ENCODE assay signal across 12 cellular contexts in the genomic region with DNA sequence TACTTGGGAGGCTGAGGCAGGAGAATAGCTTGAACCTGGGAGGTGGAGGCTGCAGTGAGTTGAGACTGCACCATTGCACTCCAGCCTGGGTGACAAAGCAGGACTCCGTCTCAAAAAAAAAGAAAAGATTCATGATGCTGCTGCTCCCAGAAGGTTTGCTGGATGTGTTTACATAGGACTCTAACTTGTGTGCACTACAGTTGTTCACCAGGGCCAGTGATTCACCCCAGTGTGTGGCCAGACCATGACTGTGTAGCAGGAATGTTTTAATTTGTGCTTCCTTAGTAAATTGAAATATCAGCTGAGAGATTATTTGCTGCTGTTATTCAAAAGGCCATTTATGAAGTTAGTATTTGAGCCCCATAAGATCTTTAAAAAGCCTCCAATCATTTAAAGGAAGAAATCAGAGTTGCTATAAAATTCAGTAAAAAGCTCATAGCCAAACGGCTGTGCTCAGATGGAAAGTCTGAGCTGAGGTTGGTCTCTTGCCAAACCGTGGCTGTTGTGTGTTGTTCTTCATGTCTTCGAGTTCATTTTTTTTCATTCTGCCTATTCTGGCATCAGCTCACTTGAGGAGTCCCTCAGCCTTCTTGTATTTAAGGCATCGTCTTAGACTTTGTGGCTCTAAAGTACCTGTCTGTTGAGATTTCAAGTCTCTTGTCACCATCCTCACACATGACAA. TPM values are rescaled to one million over a fixed set of nuclear protein-coding genes. Genes with fewer than 3 reads are reported as not detected.
DNase-seq lines count a peak whose midpoint lies in the region; ATAC-seq, FAIRE-seq and TF ChIP-seq lines count a peak whose summit lies in the region.
"Had no signal": no experiment of that assay in that cellular context is flagged by ENCODE, and none has a peak within 500 bp of the region (broad histone marks: within the 10 kb centered on the region; RNA-seq: fewer than 3 reads in every experiment).

No MANE protein-coding gene starts in this region.

- peak overlapping the region; percentile 22; the same call in 1 of the 2 replicates for H3K27ac ChIP-seq in C4-2B
- H3K27ac ChIP-seq in esophagus muscularis mucosa (replicated peaks in 1 of 4), result peak overlapping the region; percentile 8 to 24 (median 17)

- H3K36me3 ChIP-seq in esophagus muscularis mucosa, result peaks cover 10 to 63% (median 34%) of the 10 kb centered on the region in 4 donors

- no peak for TF ChIP-seq EP300 in esophagus muscularis mucosa (IDR thresholded peaks at IDR 0.05)

- no peak for TF ChIP-seq CTCF in C4-2B (conservative IDR thresholded peaks at IDR 0.05)
- TF ChIP-seq CTCF in esophagus muscularis mucosa (IDR thresholded peaks at IDR 0.05), result no peak
- no peak for TF ChIP-seq CTCF in D721Med (IDR thresholded peaks at IDR 0.05; ENCODE audit: insufficient read depth, missing control alignments)

- no peak for ATAC-seq in GM21619 (IDR thresholded peaks at IDR 0.05; ENCODE audit: unreplicated experiment)

- intact Hi-C loops in esophagus muscularis mucosa (cut with DNase I), result no loop called here
- intact Hi-C loops in posterior cingulate gyrus (cut with DNase I), result no loop called here

- no peaks in the 10 kb centered on the region for H3K27me3 ChIP-seq in esophagus muscularis mucosa

- H3K4me1 ChIP-seq in esophagus muscularis mucosa, result peaks cover 0 to 15% (median 11%) of the 10 kb centered on the region in 4 donors

- H3K4me3 ChIP-seq in esophagus muscularis mucosa, result no peak overlapping the region

- DNase-seq in RCC 7860 (ENCODE audit: low spot score) (peak; percentile 61), esophagus muscularis mucosa (ENCODE audit: extremely low spot score) (no peak), posterior cingulate gyrus (peak in 6 of 10 donors; percentile 21 to 56 (median 32)), D721Med (ENCODE audit: insufficient read length, low spot score) (no peak)
- no peak for DNase-seq in stimulated activated CD4-positive, alpha-beta T cell treated with anti-CD3 and anti-CD28 coated beads, Interleukin-4, amount 100 ng/mL, for 24 hours
- no peak for DNase-seq in activated T-cell treated with anti-CD3 and anti-CD28 coated beads, Interleukin-2, amount 50 U/mL, for 1 hour
- DNase-seq: NCI-H524 treated with DMSO at 0.1 percent for 48 hours; stimulated activated CD4-positive, alpha-beta T cell treated with anti-CD3 and anti-CD28 coated beads, Interleukin-2, amount 100 ng/mL, for 24 hours had no signal

- no peak for TF ChIP-seq POLR2A in esophagus muscularis mucosa (IDR thresholded peaks at IDR 0.05; ENCODE audit: low read depth)

- no peaks in the 10 kb centered on the region for H3K9me3 ChIP-seq in esophagus muscularis mucosa

- FAIRE-seq in RCC 7860 (lab: Jason Lieb, UNC) (peak; percentile 20), D721Med (lab: Jason Lieb, UNC) (no peak)
- FAIRE-seq: TTC549, urothelium cell line had no signal

- 52% methylated on average over 5 of the region's 5 CpGs for WGBS in esophagus muscularis mucosa

RNA-seq across cellular contexts. Expression of a gene that starts 18.1 kb away (rescaled TPM):
- total RNA-seq in esophagus muscularis mucosa, result 10 to 100 TPM; 24.5 to 58.6 (median 51.9) TPM

RNA-seq across cellular contexts. Expression of a gene that starts 49.5 kb away (rescaled TPM):
- 10 to 100 TPM in 1 of 4 donors, 1 to 10 TPM in 3; 4.0 to 13.3 (median 6.1) TPM for total RNA-seq in esophagus muscularis mucosa

Comparison
In these comparisons a context has a peak if more than half of its experiments do, and no peak if none do; other contexts are left out.
1. DNase-seq: peak in RCC 7860 (single experiment) and posterior cingulate gyrus (6 of 10); none in esophagus muscularis mucosa (single experiment), D721Med (single experiment), stimulated activated CD4-positive, alpha-beta T cell treated with anti-CD3 and anti-CD28 coated beads, Interleukin-4, amount 100 ng/mL, for 24 hours (single experiment) and activated T-cell treated with anti-CD3 and anti-CD28 coated beads, Interleukin-2, amount 50 U/mL, for 1 hour (single experiment).